11 cellular contexts compared by ENCODE assay signal in genomic region chr16:13479549-13479948, GRCh38.
"Had no signal": no experiment of that assay in that cellular context is flagged by ENCODE, and none has a peak within 500 bp of the region (broad histone marks: within the 10 kb centered on the region; RNA-seq: fewer than 3 reads in every experiment).

No MANE protein-coding gene starts in this region.

- H3K4me2 ChIP-seq: GM23338 had no signal

- ATAC-seq: GM23338, HCT116 had no signal

- H3K4me1 ChIP-seq: HAP-1 had no signal

- H3K36me3 ChIP-seq: HAP-1 had no signal

- DNase-seq: GM23248, GOT3, H7, H9, HCEC 1CT, HFFc6 had no signal

- H3K4me3 ChIP-seq: GM23248, GM23338, HAP-1 had no signal

- H3K27ac ChIP-seq: GM23248 had no signal

- FAIRE-seq: H1, H54 had no signal

- H3K9me3 ChIP-seq: HAP-1 had no signal

- H2AFZ ChIP-seq: GM23248, GM23338 had no signal

- H3K9ac ChIP-seq: GM23248 had no signal
